ENCODE assay signal across 2 cellular contexts in genomic region chr16:27435146-27435545, GRCh38. TPM values are rescaled to one million over a fixed set of nuclear protein-coding genes. Genes with fewer than 3 reads are reported as not detected.
"Had no signal": no experiment of that assay in that cellular context is flagged by ENCODE, and none has a peak within 500 bp of the region (broad histone marks: within the 10 kb centered on the region; RNA-seq: fewer than 3 reads in every experiment).

No MANE protein-coding gene starts in this region.

RNA-seq across cellular contexts. Expression of gene IL21R, which starts 33.2 kb away (rescaled TPM):
- total RNA-seq: bronchial epithelial cell, occipital lobe had no signal
